ENCODE assay signal across 1 cellular context in the genomic region with DNA sequence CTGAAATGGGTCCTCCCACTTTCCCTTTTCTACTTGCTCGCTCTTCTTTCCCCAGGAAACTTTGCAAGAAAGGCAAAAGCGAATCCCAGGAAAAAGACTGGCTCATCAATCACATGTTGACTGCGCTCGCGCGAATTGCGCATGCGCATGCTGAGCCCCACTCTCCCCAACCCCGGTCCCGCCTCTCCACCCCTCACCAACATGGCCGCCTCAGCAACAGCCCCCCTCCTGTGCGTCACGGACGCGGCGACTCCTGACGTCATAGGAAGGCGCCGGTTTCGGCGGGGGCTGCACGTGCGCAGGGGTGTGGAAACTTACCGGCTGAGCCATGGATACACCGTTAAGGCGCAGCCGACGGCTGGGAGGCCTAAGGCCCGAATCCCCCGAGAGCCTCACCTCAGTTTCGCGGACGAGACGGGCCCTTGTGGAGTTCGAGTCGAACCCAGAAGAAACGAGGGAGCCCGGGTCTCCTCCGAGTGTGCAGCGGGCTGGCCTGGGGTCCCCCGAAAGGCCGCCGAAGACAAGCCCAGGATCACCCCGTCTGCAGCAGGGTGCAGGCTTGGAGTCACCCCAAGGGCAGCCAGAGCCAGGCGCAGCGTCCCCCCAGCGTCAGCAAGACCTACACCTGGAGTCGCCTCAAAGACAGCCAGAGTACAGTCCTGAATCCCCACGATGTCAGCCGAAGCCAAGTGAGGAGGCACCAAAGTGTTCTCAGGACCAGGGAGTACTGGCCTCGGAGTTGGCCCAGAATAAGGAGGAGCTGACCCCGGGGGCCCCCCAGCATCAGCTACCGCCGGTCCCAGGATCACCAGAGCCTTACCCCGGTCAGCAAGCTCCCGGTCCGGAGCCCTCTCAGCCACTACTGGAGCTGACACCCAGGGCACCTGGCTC.
TF ChIP-seq lines count a peak whose summit lies in the region.

A gene with protein sequence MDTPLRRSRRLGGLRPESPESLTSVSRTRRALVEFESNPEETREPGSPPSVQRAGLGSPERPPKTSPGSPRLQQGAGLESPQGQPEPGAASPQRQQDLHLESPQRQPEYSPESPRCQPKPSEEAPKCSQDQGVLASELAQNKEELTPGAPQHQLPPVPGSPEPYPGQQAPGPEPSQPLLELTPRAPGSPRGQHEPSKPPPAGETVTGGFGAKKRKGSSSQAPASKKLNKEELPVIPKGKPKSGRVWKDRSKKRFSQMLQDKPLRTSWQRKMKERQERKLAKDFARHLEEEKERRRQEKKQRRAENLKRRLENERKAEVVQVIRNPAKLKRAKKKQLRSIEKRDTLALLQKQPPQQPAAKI (plus strand): TSS at position 317 of the 891 bp plus-strand sequence. CDS start 12 bp downstream, at position 329.

TF ChIP-seq in HEK293, 187 proteins besides CTCF, POLR2A, EP300 and RAD21 (continued from another document):
- peak; percentile 85; the same call in 1 of the 2 replicates for TF ChIP-seq ZNF76 (tag by site-specific recombination; IDR thresholded peaks at IDR 0.05; ENCODE audit: borderline replicate concordance, low read depth)
- TF ChIP-seq ZNF555 (tag by site-specific recombination; conservative IDR thresholded peaks at IDR 0.05), result no peak
- peak; percentile 74; the same call in 1 of the 2 replicates for TF ChIP-seq KLF8 (tag by site-specific recombination; IDR thresholded peaks at IDR 0.05)
- TF ChIP-seq GFI1B (tag by site-specific recombination; IDR thresholded peaks at IDR 0.05), result no peak
- TF ChIP-seq, protein P1, sequence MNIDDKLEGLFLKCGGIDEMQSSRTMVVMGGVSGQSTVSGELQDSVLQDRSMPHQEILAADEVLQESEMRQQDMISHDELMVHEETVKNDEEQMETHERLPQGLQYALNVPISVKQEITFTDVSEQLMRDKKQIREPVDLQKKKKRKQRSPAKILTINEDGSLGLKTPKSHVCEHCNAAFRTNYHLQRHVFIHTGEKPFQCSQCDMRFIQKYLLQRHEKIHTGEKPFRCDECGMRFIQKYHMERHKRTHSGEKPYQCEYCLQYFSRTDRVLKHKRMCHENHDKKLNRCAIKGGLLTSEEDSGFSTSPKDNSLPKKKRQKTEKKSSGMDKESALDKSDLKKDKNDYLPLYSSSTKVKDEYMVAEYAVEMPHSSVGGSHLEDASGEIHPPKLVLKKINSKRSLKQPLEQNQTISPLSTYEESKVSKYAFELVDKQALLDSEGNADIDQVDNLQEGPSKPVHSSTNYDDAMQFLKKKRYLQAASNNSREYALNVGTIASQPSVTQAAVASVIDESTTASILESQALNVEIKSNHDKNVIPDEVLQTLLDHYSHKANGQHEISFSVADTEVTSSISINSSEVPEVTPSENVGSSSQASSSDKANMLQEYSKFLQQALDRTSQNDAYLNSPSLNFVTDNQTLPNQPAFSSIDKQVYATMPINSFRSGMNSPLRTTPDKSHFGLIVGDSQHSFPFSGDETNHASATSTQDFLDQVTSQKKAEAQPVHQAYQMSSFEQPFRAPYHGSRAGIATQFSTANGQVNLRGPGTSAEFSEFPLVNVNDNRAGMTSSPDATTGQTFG (tag by site-specific recombination; IDR thresholded peaks at IDR 0.05; ENCODE audit: borderline replicate concordance), result no peak
- 0 out of 2 replicates have a peak, but pooled peaks have one; percentile 20 for TF ChIP-seq IKZF3 (tag by site-specific recombination; IDR thresholded peaks at IDR 0.05)
- TF ChIP-seq, protein P2, sequence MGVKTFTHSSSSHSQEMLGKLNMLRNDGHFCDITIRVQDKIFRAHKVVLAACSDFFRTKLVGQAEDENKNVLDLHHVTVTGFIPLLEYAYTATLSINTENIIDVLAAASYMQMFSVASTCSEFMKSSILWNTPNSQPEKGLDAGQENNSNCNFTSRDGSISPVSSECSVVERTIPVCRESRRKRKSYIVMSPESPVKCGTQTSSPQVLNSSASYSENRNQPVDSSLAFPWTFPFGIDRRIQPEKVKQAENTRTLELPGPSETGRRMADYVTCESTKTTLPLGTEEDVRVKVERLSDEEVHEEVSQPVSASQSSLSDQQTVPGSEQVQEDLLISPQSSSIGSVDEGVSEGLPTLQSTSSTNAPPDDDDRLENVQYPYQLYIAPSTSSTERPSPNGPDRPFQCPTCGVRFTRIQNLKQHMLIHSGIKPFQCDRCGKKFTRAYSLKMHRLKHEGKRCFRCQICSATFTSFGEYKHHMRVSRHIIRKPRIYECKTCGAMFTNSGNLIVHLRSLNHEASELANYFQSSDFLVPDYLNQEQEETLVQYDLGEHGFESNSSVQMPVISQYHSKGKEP (tag by site-specific recombination; IDR thresholded peaks at IDR 0.05), result no peak
- no peak for TF ChIP-seq ZNF423 (tag by site-specific recombination; IDR thresholded peaks at IDR 0.05)
- peak; percentile 82 for TF ChIP-seq YY2 (tag by site-specific recombination; IDR thresholded peaks at IDR 0.05)
- TF ChIP-seq ZFHX2 (tag by site-specific recombination; conservative IDR thresholded peaks at IDR 0.05), result peak; percentile 55
- TF ChIP-seq ZFP69B (tag by site-specific recombination; IDR thresholded peaks at IDR 0.05), result 0 out of 2 replicates have a peak, but pooled peaks have one; percentile 46
- peak; percentile 94 for TF ChIP-seq YY1 (tag by site-specific recombination; IDR thresholded peaks at IDR 0.05)
- TF ChIP-seq, protein P3, sequence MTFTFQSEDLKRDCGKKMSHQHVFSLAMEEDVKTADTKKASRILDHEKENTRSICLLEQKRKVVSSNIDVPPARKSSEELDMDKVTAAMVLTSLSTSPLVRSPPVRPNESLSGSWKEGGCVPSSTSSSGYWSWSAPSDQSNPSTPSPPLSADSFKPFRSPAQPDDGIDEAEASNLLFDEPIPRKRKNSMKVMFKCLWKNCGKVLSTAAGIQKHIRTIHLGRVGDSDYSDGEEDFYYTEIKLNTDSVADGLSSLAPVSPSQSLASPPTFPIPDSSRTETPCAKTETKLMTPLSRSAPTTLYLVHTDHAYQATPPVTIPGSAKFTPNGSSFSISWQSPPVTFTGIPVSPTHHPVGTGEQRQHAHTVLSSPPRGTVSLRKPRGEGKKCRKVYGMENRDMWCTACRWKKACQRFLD (tag by site-specific recombination; IDR thresholded peaks at IDR 0.05), result peak; percentile 60; the same call in 1 of the 2 replicates
- TF ChIP-seq ZNF302 (tag by site-specific recombination; IDR thresholded peaks at IDR 0.05; ENCODE audit: low read depth), result no peak
- TF ChIP-seq RBAK (tag by site-specific recombination; IDR thresholded peaks at IDR 0.05), result no peak
- TF ChIP-seq, protein P4, sequence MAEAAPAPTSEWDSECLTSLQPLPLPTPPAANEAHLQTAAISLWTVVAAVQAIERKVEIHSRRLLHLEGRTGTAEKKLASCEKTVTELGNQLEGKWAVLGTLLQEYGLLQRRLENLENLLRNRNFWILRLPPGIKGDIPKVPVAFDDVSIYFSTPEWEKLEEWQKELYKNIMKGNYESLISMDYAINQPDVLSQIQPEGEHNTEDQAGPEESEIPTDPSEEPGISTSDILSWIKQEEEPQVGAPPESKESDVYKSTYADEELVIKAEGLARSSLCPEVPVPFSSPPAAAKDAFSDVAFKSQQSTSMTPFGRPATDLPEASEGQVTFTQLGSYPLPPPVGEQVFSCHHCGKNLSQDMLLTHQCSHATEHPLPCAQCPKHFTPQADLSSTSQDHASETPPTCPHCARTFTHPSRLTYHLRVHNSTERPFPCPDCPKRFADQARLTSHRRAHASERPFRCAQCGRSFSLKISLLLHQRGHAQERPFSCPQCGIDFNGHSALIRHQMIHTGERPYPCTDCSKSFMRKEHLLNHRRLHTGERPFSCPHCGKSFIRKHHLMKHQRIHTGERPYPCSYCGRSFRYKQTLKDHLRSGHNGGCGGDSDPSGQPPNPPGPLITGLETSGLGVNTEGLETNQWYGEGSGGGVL (tag by site-specific recombination; IDR thresholded peaks at IDR 0.05), result peak; percentile 81
- no peak for TF ChIP-seq ZNF776 (tag by site-specific recombination; IDR thresholded peaks at IDR 0.05; ENCODE audit: borderline replicate concordance)
- peak; percentile 21; the same call in 1 of the 2 replicates for TF ChIP-seq ZBTB20 (tag by site-specific recombination; IDR thresholded peaks at IDR 0.05)
- TF ChIP-seq ZNF777 (tag by site-specific recombination; IDR thresholded peaks at IDR 0.05; ENCODE audit: borderline replicate concordance), result no peak
- TF ChIP-seq, protein P5, sequence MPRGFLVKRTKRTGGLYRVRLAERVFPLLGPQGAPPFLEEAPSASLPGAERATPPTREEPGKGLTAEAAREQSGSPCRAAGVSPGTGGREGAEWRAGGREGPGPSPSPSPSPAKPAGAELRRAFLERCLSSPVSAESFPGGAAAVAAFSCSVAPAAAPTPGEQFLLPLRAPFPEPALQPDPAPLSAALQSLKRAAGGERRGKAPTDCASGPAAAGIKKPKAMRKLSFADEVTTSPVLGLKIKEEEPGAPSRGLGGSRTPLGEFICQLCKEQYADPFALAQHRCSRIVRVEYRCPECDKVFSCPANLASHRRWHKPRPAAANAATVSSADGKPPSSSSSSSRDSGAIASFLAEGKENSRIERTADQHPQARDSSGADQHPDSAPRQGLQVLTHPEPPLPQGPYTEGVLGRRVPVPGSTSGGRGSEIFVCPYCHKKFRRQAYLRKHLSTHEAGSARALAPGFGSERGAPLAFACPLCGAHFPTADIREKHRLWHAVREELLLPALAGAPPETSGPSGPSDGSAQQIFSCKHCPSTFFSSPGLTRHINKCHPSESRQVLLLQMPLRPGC (tag by site-specific recombination; IDR thresholded peaks at IDR 0.05), result 0 out of 2 replicates have a peak, but pooled peaks have one; percentile 33
- 0 out of 2 replicates have a peak, but pooled peaks have one; percentile 33 for TF ChIP-seq ZIC2 (tag by site-specific recombination; IDR thresholded peaks at IDR 0.05)
- peak; percentile 85 for TF ChIP-seq SP3 (tag by site-specific recombination; IDR thresholded peaks at IDR 0.05)
- TF ChIP-seq, protein P6, sequence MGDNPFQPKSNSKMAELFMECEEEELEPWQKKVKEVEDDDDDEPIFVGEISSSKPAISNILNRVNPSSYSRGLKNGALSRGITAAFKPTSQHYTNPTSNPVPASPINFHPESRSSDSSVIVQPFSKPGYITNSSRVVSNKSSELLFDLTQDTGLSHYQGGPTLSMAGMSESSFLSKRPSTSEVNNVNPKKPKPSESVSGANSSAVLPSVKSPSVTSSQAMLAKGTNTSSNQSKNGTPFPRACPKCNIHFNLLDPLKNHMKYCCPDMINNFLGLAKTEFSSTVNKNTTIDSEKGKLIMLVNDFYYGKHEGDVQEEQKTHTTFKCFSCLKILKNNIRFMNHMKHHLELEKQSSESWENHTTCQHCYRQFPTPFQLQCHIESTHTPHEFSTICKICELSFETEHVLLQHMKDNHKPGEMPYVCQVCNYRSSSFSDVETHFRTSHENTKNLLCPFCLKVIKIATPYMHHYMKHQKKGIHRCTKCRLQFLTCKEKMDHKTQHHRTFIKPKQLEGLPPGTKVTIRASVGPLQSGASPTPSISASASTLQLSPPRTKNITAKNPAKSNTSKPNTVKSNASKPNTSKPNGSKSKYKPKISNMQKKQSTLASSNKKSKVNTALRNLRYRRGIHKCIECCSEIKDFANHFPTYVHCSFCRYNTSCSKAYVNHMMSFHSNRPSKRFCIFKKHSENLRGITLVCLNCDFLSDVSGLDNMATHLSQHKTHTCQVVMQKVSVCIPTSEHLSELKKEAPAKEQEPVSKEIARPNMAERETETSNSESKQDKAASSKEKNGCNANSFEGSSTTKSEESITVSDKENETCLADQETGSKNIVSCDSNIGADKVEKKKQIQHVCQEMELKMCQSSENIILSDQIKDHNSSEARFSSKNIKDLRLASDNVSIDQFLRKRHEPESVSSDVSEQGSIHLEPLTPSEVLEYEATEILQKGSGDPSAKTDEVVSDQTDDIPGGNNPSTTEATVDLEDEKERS (tag by site-specific recombination; IDR thresholded peaks at IDR 0.05), result 0 out of 2 replicates have a peak, but pooled peaks have one; percentile 48
- TF ChIP-seq ZBTB8A (tag by site-specific recombination; IDR thresholded peaks at IDR 0.05), result 0 out of 2 replicates have a peak, but pooled peaks have one; percentile 16
- TF ChIP-seq ZNF629 (tag by site-specific recombination; IDR thresholded peaks at IDR 0.05), result peak; percentile 96
- peak; percentile 94 for TF ChIP-seq ZNF660 (tag by site-specific recombination; IDR thresholded peaks at IDR 0.05)
- 0 out of 2 replicates have a peak, but pooled peaks have one; percentile 42 for TF ChIP-seq ZNF24 (tag by site-specific recombination; IDR thresholded peaks at IDR 0.05)
- no peak; the same call in 1 of the 2 replicates for TF ChIP-seq ZBTB7A (tag by site-specific recombination; IDR thresholded peaks at IDR 0.05; ENCODE audit: low read depth)
- no peak for TF ChIP-seq ZBTB1 (tag by site-specific recombination; IDR thresholded peaks at IDR 0.05)
- peak; percentile 98 for TF ChIP-seq PRDM1 (tag by site-specific recombination; IDR thresholded peaks at IDR 0.05)
- no peak for TF ChIP-seq ZNF707 (tag by site-specific recombination; IDR thresholded peaks at IDR 0.05)
- TF ChIP-seq ZNF10 (tag by site-specific recombination; IDR thresholded peaks at IDR 0.05), result no peak
- no peak for TF ChIP-seq ZNF585B (tag by site-specific recombination; IDR thresholded peaks at IDR 0.05)
- no peak for TF ChIP-seq ZNF549 (tag by site-specific recombination; IDR thresholded peaks at IDR 0.05)
- no peak for TF ChIP-seq ZNF561 (tag by site-specific recombination; IDR thresholded peaks at IDR 0.05; ENCODE audit: borderline replicate concordance)
- TF ChIP-seq ZNF157 (tag by site-specific recombination; IDR thresholded peaks at IDR 0.05), result no peak
- TF ChIP-seq, protein P7, sequence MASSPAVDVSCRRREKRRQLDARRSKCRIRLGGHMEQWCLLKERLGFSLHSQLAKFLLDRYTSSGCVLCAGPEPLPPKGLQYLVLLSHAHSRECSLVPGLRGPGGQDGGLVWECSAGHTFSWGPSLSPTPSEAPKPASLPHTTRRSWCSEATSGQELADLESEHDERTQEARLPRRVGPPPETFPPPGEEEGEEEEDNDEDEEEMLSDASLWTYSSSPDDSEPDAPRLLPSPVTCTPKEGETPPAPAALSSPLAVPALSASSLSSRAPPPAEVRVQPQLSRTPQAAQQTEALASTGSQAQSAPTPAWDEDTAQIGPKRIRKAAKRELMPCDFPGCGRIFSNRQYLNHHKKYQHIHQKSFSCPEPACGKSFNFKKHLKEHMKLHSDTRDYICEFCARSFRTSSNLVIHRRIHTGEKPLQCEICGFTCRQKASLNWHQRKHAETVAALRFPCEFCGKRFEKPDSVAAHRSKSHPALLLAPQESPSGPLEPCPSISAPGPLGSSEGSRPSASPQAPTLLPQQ (tag by site-specific recombination; IDR thresholded peaks at IDR 0.05), result no peak
- TF ChIP-seq, protein P8, sequence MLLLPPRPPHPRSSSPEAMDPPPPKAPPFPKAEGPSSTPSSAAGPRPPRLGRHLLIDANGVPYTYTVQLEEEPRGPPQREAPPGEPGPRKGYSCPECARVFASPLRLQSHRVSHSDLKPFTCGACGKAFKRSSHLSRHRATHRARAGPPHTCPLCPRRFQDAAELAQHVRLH (tag by site-specific recombination; IDR thresholded peaks at IDR 0.05), result no peak
- 0 out of 2 replicates have a peak, but pooled peaks have one; percentile 27 for TF ChIP-seq WT1 (tag by site-specific recombination; IDR thresholded peaks at IDR 0.05)
- no peak for TF ChIP-seq GLI2 (tag by site-specific recombination; IDR thresholded peaks at IDR 0.05; ENCODE audit: borderline replicate concordance, low read depth)
TF ChIP-seq in HEK293: peak in this region for 46.
